Comparison of ENCODE assay signal across 17 cellular contexts in the genomic region with DNA sequence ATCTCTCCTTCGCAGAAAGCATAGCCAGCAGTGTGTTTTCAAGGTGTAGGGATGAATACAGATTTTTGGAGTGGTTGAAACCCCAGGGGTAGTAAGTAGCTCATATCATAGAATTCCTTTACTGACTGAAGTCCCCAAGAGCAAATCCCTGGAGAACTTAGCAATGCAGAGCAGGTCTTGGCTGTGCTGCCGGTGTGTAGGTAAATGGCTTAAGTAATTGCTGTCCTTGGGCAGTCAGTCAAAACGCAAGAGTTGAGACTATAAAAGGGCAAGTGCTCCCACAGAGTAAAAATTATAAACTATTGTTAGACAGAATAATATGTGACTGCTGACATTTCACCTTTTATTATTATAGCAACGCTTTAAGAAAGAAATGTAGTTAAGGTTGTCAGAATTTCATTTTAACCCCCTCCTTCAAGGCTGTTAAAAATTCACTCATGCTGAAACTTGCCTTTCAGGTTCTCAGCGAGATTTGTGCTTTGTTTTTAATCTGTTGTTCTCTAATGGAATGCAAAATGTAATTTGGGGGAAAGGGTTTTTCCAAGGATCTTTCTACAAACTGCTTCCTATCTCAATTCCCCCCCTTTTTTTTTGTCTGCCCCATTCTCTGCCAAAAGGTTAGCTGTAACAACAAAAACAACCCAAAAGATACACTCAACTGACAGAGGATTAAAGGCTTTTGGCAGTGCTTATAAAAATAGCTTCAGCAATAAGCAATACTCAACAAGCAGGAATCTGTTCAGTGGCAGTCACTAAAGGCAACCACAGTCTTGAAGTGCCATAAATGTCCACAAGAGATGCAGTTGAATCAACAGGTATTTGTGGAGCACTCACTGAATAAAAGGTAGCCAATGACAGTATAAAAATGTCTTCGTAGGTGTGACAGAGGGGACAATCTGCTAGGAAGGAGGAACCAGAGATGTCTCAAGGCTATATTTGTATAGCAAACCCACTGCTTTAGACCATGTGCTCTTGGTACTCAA.
A peak's percentile ranks its signal among the peaks of the same experiment; 100 is the strongest.
DNase-seq lines count a peak whose midpoint lies in the region; ATAC-seq, FAIRE-seq and TF ChIP-seq lines count a peak whose summit lies in the region.
"Had no signal": no experiment of that assay in that cellular context is flagged by ENCODE, and none has a peak within 500 bp of the region (broad histone marks: within the 10 kb centered on the region; RNA-seq: fewer than 3 reads in every experiment).

No MANE protein-coding gene starts in this region.

- H3K23ac ChIP-seq in H1 (ENCODE audit: insufficient read length) (no peak overlapping the region), mesenchymal stem cell (ENCODE audit: low read length in 2 of 2) (no peak overlapping the region)

- WGBS in H1 (ENCODE audit: extremely low coverage in 1 of 2, insufficient coverage in 1 of 2, insufficient read length in 1 of 2, insufficient replicate concordance in 2 of 2, low coverage in 1 of 2, low lambda C conversion rate in 2 of 2, missing lambda C conversion rate in 1 of 2), 2 experiments = 72% methylated on average over 6 of the region's 6 CpGs; no CpG with 5 or more reads in 1 of the 2 experiments
- WGBS in mesenchymal stem cell = 75% methylated on average over 2 of the region's 6 CpGs

- H3K27ac ChIP-seq in H1 (ENCODE audit: low read depth, low read length) = no peak overlapping the region
- H3K27ac ChIP-seq in mesenchymal stem cell (ENCODE audit: low read length, poor library complexity, severe bottlenecking) = peak overlapping the region; percentile 12
- peak overlapping the region; percentile 59 to 76 for H3K27ac ChIP-seq in thoracic aorta
- H3K27ac ChIP-seq: BLaER1 treated with 17β-estradiol and CSF1 and Interleukin-3, amounts not matched to agents 10 nM and 100 nM; upper lobe of left lung had no signal

- H3K4me2 ChIP-seq in H1 (ENCODE audit: insufficient read depth in 1 of 2, low read depth in 2 of 2, low read length in 2 of 2) = peak overlapping the region in 1 of 2 experiments; percentile 50; a peak in 2 of 4 replicates
- H3K4me2 ChIP-seq in mesenchymal stem cell (ENCODE audit: low read length, poor library complexity, severe bottlenecking) = no peak overlapping the region
- H3K4me2 ChIP-seq: BLaER1 treated with 17β-estradiol and CSF1 and Interleukin-3, amounts not matched to agents 10 nM and 100 nM had no signal

- H3K4me3 Mint-ChIP-seq in Calu3 (ENCODE audit: low read depth, unreplicated experiment) = no peak overlapping the region
- H3K4me3 Mint-ChIP-seq: activated naive CD8-positive, alpha-beta T cell treated with anti-CD3 and anti-CD28 coated beads, Interleukin-2, amount 10 ng/mL, durations not matched to agents 7 days and 5 days had no signal

- peaks cover 0 to 2% (median under 1%) of the 10 kb centered on the region in 4 experiments; a peak in 4 of 7 replicates for H3K27me3 ChIP-seq in H1 (replicated peaks in 1 of 4; ENCODE audit: control insufficient read depth in 3 of 4, extremely low read depth in 1 of 4, insufficient read depth in 3 of 4, low read length in 3 of 4)
- no peaks in the 10 kb centered on the region for H3K27me3 ChIP-seq in mesenchymal stem cell (ENCODE audit: control insufficient read depth in 1 of 2, insufficient read depth in 1 of 2, low read length in 2 of 2)
- H3K27me3 ChIP-seq in thoracic aorta (replicated peaks; ENCODE audit: insufficient read depth) = no peaks in the 10 kb centered on the region
- H3K27me3 ChIP-seq: BLaER1 treated with 17β-estradiol and CSF1 and Interleukin-3, amounts not matched to agents 10 nM and 100 nM; upper lobe of left lung had no signal

- H3K36me3 ChIP-seq in H1 (ENCODE audit: control insufficient read depth in 2 of 4, insufficient read depth in 4 of 4, low read length in 3 of 4) (no peaks in the 10 kb centered on the region), mesenchymal stem cell (ENCODE audit: control insufficient read depth in 1 of 2, insufficient read depth in 2 of 2, low read depth in 1 of 2, low read length in 2 of 2) (no peaks in the 10 kb centered on the region), thoracic aorta (no peaks in the 10 kb centered on the region)
- H3K36me3 ChIP-seq: BLaER1 treated with 17β-estradiol and CSF1 and Interleukin-3, amounts not matched to agents 10 nM and 100 nM; upper lobe of left lung had no signal

- H4K20me1 ChIP-seq in H1 (replicated peaks in 1 of 2; ENCODE audit: control insufficient read depth in 1 of 2, insufficient read depth in 2 of 2, low read length in 2 of 2) = no peaks in the 10 kb centered on the region
- H4K20me1 ChIP-seq: BLaER1 treated with 17β-estradiol and CSF1 and Interleukin-3, amounts not matched to agents 10 nM and 100 nM had no signal

- H2BK120ac ChIP-seq in H1 (replicated peaks; ENCODE audit: low read depth, low read length) (no peak overlapping the region), mesenchymal stem cell (ENCODE audit: low read depth, low read length) (no peak overlapping the region)

- no peak overlapping the region for H2BK15ac ChIP-seq in H1 (ENCODE audit: low read length)
- H2BK15ac ChIP-seq in mesenchymal stem cell (ENCODE audit: low read depth, poor library complexity, severe bottlenecking) = no peak overlapping the region

- H3K18ac ChIP-seq in H1 (ENCODE audit: extremely low read depth, low read length) = no peak overlapping the region
- peak overlapping the region in 1 of 2 experiments; percentile 19 for H3K18ac ChIP-seq in mesenchymal stem cell (ENCODE audit: low read depth in 1 of 2, low read length in 2 of 2)

- H3K14ac ChIP-seq in H1 (ENCODE audit: insufficient read length) = no peak overlapping the region
- H3K14ac ChIP-seq in mesenchymal stem cell (ENCODE audit: low read length in 2 of 2) = no peak overlapping the region

- no peak for TF ChIP-seq CTCF in H1 (IDR thresholded peaks at IDR 0.05; ENCODE audit: control extremely low read depth in 1 of 3, insufficient read depth in 1 of 3, low read depth in 1 of 3, low read length in 3 of 3)
- TF ChIP-seq CTCF in thoracic aorta (IDR thresholded peaks at IDR 0.05) = no peak
- TF ChIP-seq CTCF in Calu3 (IDR thresholded peaks at IDR 0.05; ENCODE audit: unreplicated experiment) = no peak

- intact Hi-C loops in Calu3 (cut with micrococcal nuclease; ENCODE audit: unreplicated experiment) = loop anchor here (5.0 kb wide), 1 partner anchor 58 kb away; no protein-coding TSS in a partner anchor

- H3K79me2 ChIP-seq in H1 (ENCODE audit: control insufficient read depth in 1 of 2, insufficient read depth in 2 of 2, low read length in 2 of 2) = no peaks in the 10 kb centered on the region

- no peaks in the 10 kb centered on the region for H3K9me3 ChIP-seq in H1 (ENCODE audit: insufficient read depth in 2 of 2, low read depth in 1 of 2, low read length in 1 of 2)
- no peaks in the 10 kb centered on the region for H3K9me3 ChIP-seq in mesenchymal stem cell (ENCODE audit: control insufficient read depth, low read length)
- H3K9me3 ChIP-seq in thoracic aorta = no peaks in the 10 kb centered on the region
- H3K9me3 ChIP-seq: BLaER1 treated with 17β-estradiol and CSF1 and Interleukin-3, amounts not matched to agents 10 nM and 100 nM; upper lobe of left lung had no signal

- no peak overlapping the region for H2BK20ac ChIP-seq in H1 (ENCODE audit: low read length)

- no peak overlapping the region for H3K27ac Mint-ChIP-seq in Calu3 (ENCODE audit: unreplicated experiment)
- H3K27ac Mint-ChIP-seq: activated naive CD8-positive, alpha-beta T cell treated with anti-CD3 and anti-CD28 coated beads, Interleukin-2, amount 10 ng/mL, durations not matched to agents 7 days and 5 days had no signal

- H3K9ac ChIP-seq in H1 (replicated peaks in 1 of 4; ENCODE audit: extremely low read depth in 1 of 4, low read depth in 3 of 4, low read length in 3 of 4) (no peak overlapping the region), mesenchymal stem cell (ENCODE audit: low read length) (no peak overlapping the region)
- H3K9ac ChIP-seq: BLaER1 treated with 17β-estradiol and CSF1 and Interleukin-3, amounts not matched to agents 10 nM and 100 nM had no signal

- TF ChIP-seq POLR2A in H1 (IDR thresholded peaks at IDR 0.05; ENCODE audit: control extremely low read depth in 1 of 2, low read depth in 2 of 2, low read length in 2 of 2) = no peak

- no peaks in the 10 kb centered on the region for H3K27me3 Mint-ChIP-seq in Calu3 (ENCODE audit: unreplicated experiment)
- H3K27me3 Mint-ChIP-seq: activated naive CD8-positive, alpha-beta T cell treated with anti-CD3 and anti-CD28 coated beads, Interleukin-2, amount 10 ng/mL, durations not matched to agents 7 days and 5 days had no signal

- no peak for TF ChIP-seq RAD21 in H1 (IDR thresholded peaks at IDR 0.05 in 1 of 2, conservative IDR thresholded peaks at IDR 0.05 in 1 of 2; ENCODE audit: low read depth in 2 of 2, low read length in 2 of 2)

- no peak overlapping the region for H2AK5ac ChIP-seq in H1 (ENCODE audit: low read depth, low read length)
- peak overlapping the region; percentile 74 for H2AK5ac ChIP-seq in mesenchymal stem cell (ENCODE audit: low read length, severe bottlenecking)

- no peak overlapping the region for H3K56ac ChIP-seq in H1 (replicated peaks; ENCODE audit: insufficient read length, low read depth, low read length)

- no peaks in the 10 kb centered on the region for H3K36me3 Mint-ChIP-seq in Calu3 (ENCODE audit: insufficient read depth, unreplicated experiment)
- H3K36me3 Mint-ChIP-seq: activated naive CD8-positive, alpha-beta T cell treated with anti-CD3 and anti-CD28 coated beads, Interleukin-2, amount 10 ng/mL, durations not matched to agents 7 days and 5 days had no signal

- H2AFZ ChIP-seq in H1 (ENCODE audit: low read length) (no peak overlapping the region), mesenchymal stem cell (ENCODE audit: low read depth, low read length) (no peak overlapping the region)

- ATAC-seq in thoracic aorta (ENCODE audit: insufficient number of reproducible peaks, low FRiP score, low read depth) = no peak
- ATAC-seq in GM21786 (IDR thresholded peaks at IDR 0.05; ENCODE audit: unreplicated experiment) = no peak
- ATAC-seq: GM12878 had no signal

- H3K9me3 Mint-ChIP-seq in Calu3 (ENCODE audit: low read depth, unreplicated experiment) = peaks cover 4% of the 10 kb centered on the region
- H3K9me3 Mint-ChIP-seq: activated naive CD8-positive, alpha-beta T cell treated with anti-CD3 and anti-CD28 coated beads, Interleukin-2, amount 10 ng/mL, durations not matched to agents 7 days and 5 days had no signal

- no peak for FAIRE-seq in H1 (lab: Jason Lieb, UNC)
- FAIRE-seq: GM12878 had no signal

- no peak overlapping the region for H3K4ac ChIP-seq in H1 (replicated peaks; ENCODE audit: insufficient read length, low read depth, low read length)
- H3K4ac ChIP-seq in mesenchymal stem cell (ENCODE audit: low read depth in 1 of 2, low read length in 2 of 2) = no peak overlapping the region

- H2BK5ac ChIP-seq in H1 (ENCODE audit: low read depth, low read length) (no peak overlapping the region), mesenchymal stem cell (ENCODE audit: low read depth, low read length, poor library complexity, severe bottlenecking) (no peak overlapping the region)

- POLR2A ChIA-PET in H1 (lab: Charles Lee; ENCODE audit: partially characterized antibody) = interaction anchor here (0.8 kb wide), 1 partner anchor 24 kb away, joined by 3 read pairs; no protein-coding TSS in a partner anchor

- peaks cover 0 to 6% (median 1%) of the 10 kb centered on the region in 4 experiments; a peak in 3 of 7 replicates for H3K4me1 ChIP-seq in H1 (replicated peaks in 1 of 4; ENCODE audit: control insufficient read depth in 3 of 4, insufficient read depth in 4 of 4, low read length in 3 of 4)
- H3K4me1 ChIP-seq in mesenchymal stem cell (ENCODE audit: control insufficient read depth, insufficient read depth, low read depth, low read length) = peaks cover 8% of the 10 kb centered on the region
- peaks cover 28 to 95% of the 10 kb centered on the region in 2 donors for H3K4me1 ChIP-seq in thoracic aorta (ENCODE audit: control insufficient read depth in 1 of 2, low read depth in 2 of 2)
- H3K4me1 ChIP-seq: BLaER1 treated with 17β-estradiol and CSF1 and Interleukin-3, amounts not matched to agents 10 nM and 100 nM had no signal

- H4K91ac ChIP-seq in H1 (replicated peaks; ENCODE audit: insufficient read length, low read length) = peak overlapping the region; percentile 30
- H4K91ac ChIP-seq in mesenchymal stem cell (ENCODE audit: low read length) = no peak overlapping the region

- DNase-seq in HS-27A (ENCODE audit: low read depth) (peak; percentile 11), H1 (ENCODE audit: low read depth in 1 of 2, low spot score in 2 of 2) (no peak), mesenchymal stem cell (no peak), thoracic aorta (ENCODE audit: low spot score) (no peak), Calu3 (no peak), NCI-H526 (lab: John Stamatoyannopoulos, UW) (no peak), COLO829 (ENCODE audit: low spot score) (no peak)
- DNase-seq: activated CD4-positive, alpha-beta T cell treated with anti-CD3 and anti-CD28 coated beads for 1 hour; activated naive CD8-positive, alpha-beta T cell treated with anti-CD3 and anti-CD28 coated beads, Interleukin-2, amount 10 ng/mL, durations not matched to agents 7 days and 5 days; activated T-cell treated with anti-CD3 and anti-CD28 coated beads, Interleukin-2, amount 50 U/mL, for 1 hour; NCI-H1048; OCI-M1; stimulated activated CD4-positive, alpha-beta T cell treated with anti-CD3 and anti-CD28 coated beads, Interleukin-15, amount 100 ng/mL, for 24 hours; upper lobe of left lung had no signal

- TF ChIP-seq EP300 in H1 (IDR thresholded peaks at IDR 0.05; ENCODE audit: borderline replicate concordance in 1 of 2, low read depth in 2 of 2, low read length in 2 of 2) = no peak

- H4K8ac ChIP-seq in H1 (ENCODE audit: extremely low read depth, insufficient read depth, low read length) (no peak overlapping the region), mesenchymal stem cell (ENCODE audit: low read length) (no peak overlapping the region)

- H3K4me1 Mint-ChIP-seq in Calu3 (ENCODE audit: low read depth, unreplicated experiment) = no peaks in the 10 kb centered on the region
- H3K4me1 Mint-ChIP-seq: activated naive CD8-positive, alpha-beta T cell treated with anti-CD3 and anti-CD28 coated beads, Interleukin-2, amount 10 ng/mL, durations not matched to agents 7 days and 5 days had no signal

- no TSS peak for BruUV-seq in Calu3 (replicated peaks; lab: Mats Ljungman, UMichigan)

- H4K5ac ChIP-seq in H1 (ENCODE audit: insufficient read length, low read depth, low read length) = no peak overlapping the region

- peak overlapping the region in 1 of 4 experiments; percentile 5; a peak in 2 of 8 replicates for H3K4me3 ChIP-seq in H1 (ENCODE audit: extremely low read depth in 1 of 4, insufficient read depth in 2 of 4, low read depth in 3 of 4, low read length in 4 of 4)
- H3K4me3 ChIP-seq in mesenchymal stem cell (ENCODE audit: insufficient read depth in 1 of 2, low read depth in 1 of 2, low read length in 2 of 2) = no peak overlapping the region
- H3K4me3 ChIP-seq in thoracic aorta = peak overlapping the region; percentile 5
- H3K4me3 ChIP-seq: BLaER1 treated with 17β-estradiol and CSF1 and Interleukin-3, amounts not matched to agents 10 nM and 100 nM; GM12878; upper lobe of left lung had no signal

- H3K79me1 ChIP-seq in H1 (ENCODE audit: low read depth, low read length) = no peaks in the 10 kb centered on the region
- no peaks in the 10 kb centered on the region for H3K79me1 ChIP-seq in mesenchymal stem cell (replicated peaks; ENCODE audit: low read length, poor library complexity, severe bottlenecking)

- CTCF ChIA-PET in H1 (lab: Charles Lee; ENCODE audit: partially characterized antibody) = interaction anchor here (0.6 to 1.8 kb wide), 3 partner anchors 10 to 177 kb away, joined by 3 to 4 read pairs (median 3); no protein-coding TSS in a partner anchor
- CTCF ChIA-PET in Calu3 (lab: Charles Lee) = interaction anchor here (0.9 to 1.3 kb wide), 2 partner anchors 12 to 24 kb away, joined by 3 read pairs; no protein-coding TSS in a partner anchor

- no peaks in the 10 kb centered on the region for H3K23me2 ChIP-seq in H1 (ENCODE audit: low read depth, low read length)

- no peak overlapping the region for H2BK12ac ChIP-seq in H1 (ENCODE audit: low read depth, low read length)
- no peak overlapping the region for H2BK12ac ChIP-seq in mesenchymal stem cell (ENCODE audit: low read length in 2 of 2)
